ENCODE assay signal across 26 cellular contexts in the genomic region with DNA sequence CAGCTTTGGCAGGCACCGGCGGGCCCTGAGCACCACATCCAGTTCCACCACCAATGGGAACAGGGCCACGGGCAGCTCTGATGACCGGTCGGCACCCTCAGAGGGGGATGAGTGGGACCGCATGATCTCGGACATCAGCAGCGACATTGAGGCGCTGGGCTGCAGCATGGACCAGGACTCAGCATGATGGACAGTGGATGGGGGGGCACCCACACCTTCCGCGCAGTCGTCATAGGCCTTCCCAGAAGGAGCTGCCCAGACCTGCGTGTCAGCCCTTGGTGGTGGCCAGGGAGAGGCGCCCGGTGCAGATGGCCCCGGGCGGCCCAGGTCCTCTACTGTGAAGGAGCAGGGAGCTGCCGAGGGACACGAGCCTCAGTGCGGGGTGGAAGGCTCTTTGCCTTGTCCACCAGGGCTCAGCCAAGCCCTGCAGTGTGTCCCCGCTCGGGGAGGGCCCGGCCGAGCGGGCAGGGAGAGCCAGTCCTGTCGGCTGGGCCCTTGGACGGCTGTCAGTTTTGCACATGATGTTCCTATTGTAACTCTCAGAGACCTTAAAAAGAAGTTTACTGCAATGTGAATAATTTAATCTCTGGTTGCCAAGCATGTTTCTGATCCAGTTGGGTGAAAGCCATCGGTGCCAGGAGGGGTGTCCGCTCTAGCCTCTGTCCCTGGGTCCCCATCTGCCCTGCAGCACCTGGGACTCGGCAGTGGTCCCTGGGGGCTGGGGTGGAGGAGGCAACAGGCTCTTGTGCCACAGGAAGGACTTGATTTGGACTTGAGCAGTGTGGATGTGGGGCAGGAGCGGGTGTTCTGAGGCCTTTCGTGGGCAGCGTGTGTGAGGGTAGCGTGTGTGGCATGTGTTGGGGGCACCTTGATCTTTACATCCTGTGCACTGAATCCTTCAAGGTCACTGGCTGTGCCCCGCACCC. TPM values are rescaled to one million over a fixed set of nuclear protein-coding genes. Genes with fewer than 3 reads are reported as not detected.
DNase-seq lines count a peak whose midpoint lies in the region; ATAC-seq and TF ChIP-seq lines count a peak whose summit lies in the region.
"Had no signal": no experiment of that assay in that cellular context is flagged by ENCODE, and none has a peak within 500 bp of the region (broad histone marks: within the 10 kb centered on the region; RNA-seq: fewer than 3 reads in every experiment).

No MANE protein-coding gene starts in this region.

- H3F3A ChIP-seq in PC-3 (ENCODE audit: low read length, unreplicated experiment) (no peaks in the 10 kb centered on the region), MM.1S (ENCODE audit: insufficient read depth, low read length) (0 out of 2 replicates have a peak, but pooled peaks cover 5% of the 10 kb centered on the region)

- POLR2A ChIA-PET in PC-3 (lab: Charles Lee; ENCODE audit: unreplicated experiment) = no interaction called here

- TF ChIP-seq CTCF in PC-3 (conservative IDR thresholded peaks at IDR 0.05; ENCODE audit: low read depth, low read length) = no peak
- TF ChIP-seq CTCF in spleen (IDR thresholded peaks at IDR 0.05 in 8 of 11, conservative IDR thresholded peaks at IDR 0.05 in 3 of 11) = no peak
- no peak for TF ChIP-seq CTCF in MM.1S (IDR thresholded peaks at IDR 0.05; ENCODE audit: low read length)

- no peak for DNase-seq in activated naive CD4-positive, alpha-beta T cell treated with anti-CD3 and anti-CD28 coated beads for 36 hours
- no peak for DNase-seq in activated naive CD4-positive, alpha-beta T cell treated with Interleukin-2 at 50 U/mL for 16 hours
- DNase-seq in PC-3 = no peak
- DNase-seq in immature natural killer cell = no peak
- peak; percentile 69 for DNase-seq in spleen
- DNase-seq in MM.1S = no peak
- no peak for DNase-seq in NCI-H2227 treated with DMSO at 0.1 percent for 48 hours (lab: John Stamatoyannopoulos, UW)
- DNase-seq: activated CD4-positive, CD25-positive, alpha-beta regulatory T cell; Calu3; DMS79 treated with DMSO at 0.1 percent for 48 hours; effector memory CD4-positive, alpha-beta T cell; erythroblast; GDM1; NCI-H1092; NCI-H187; NCI-H2171; NCI-H510A treated with DMSO at 0.1 percent for 48 hours; small intestine; stimulated activated naive CD8-positive, alpha-beta T cell treated with anti-CD3 and anti-CD28 coated beads, Interleukin-15, Interleukin-2, amounts not matched to agents 100 U/mL and 50 U/mL, for 24 hours; T-helper 1 cell; testis had no signal

- TF ChIP-seq POLR2A in spleen (IDR thresholded peaks at IDR 0.05) = no peak

- intact Hi-C loops in activated naive CD4-positive, alpha-beta T cell treated with anti-CD3 and anti-CD28 coated beads for 36 hours (cut with micrococcal nuclease) = no loop called here
- intact Hi-C loops in PC-3 (cut with micrococcal nuclease) (no loop called here), spleen (cut with DNase I; ENCODE audit: low total_unique reads) (no loop called here)

- H3K9me2 ChIP-seq in PC-3 (replicated peaks; ENCODE audit: low read length) (no peaks in the 10 kb centered on the region), MM.1S (replicated peaks; ENCODE audit: insufficient read depth, low read length) (no peaks in the 10 kb centered on the region)

- CTCF ChIA-PET in activated naive CD4-positive, alpha-beta T cell treated with anti-CD3 and anti-CD28 coated beads for 36 hours (lab: Charles Lee) = no interaction called here
- CTCF ChIA-PET in PC-3 (lab: Charles Lee) = no interaction called here

- H3K4me3 ChIP-seq in PC-3 (ENCODE audit: low read length) (no peak overlapping the region), spleen (no peak overlapping the region), MM.1S (ENCODE audit: low read length) (no peak overlapping the region)
- H3K4me3 ChIP-seq: coronary artery, lung, testis had no signal

- no peaks in the 10 kb centered on the region for H3K27me3 Mint-ChIP-seq in activated naive CD4-positive, alpha-beta T cell treated with anti-CD3 and anti-CD28 coated beads for 36 hours (ENCODE audit: low read depth)
- peaks cover 1 to 4% (median 3%) of the 10 kb centered on the region in 3 donors for H3K27me3 Mint-ChIP-seq in immature natural killer cell (ENCODE audit: low read depth in 3 of 3)
- H3K27me3 Mint-ChIP-seq: activated naive CD4-positive, alpha-beta T cell treated with anti-CD3 and anti-CD28 coated beads, Interleukin-2, amount 50 U/mL, for 24 hours had no signal

- H3K27ac ChIP-seq in PC-3 (ENCODE audit: low read length) (no peak overlapping the region), spleen (no peak overlapping the region), MM.1S (ENCODE audit: low read length) (no peak overlapping the region)
- H3K27ac ChIP-seq: coronary artery, testis had no signal

- H3K79me2 ChIP-seq in PC-3 (ENCODE audit: low read length) (no peaks in the 10 kb centered on the region), MM.1S (ENCODE audit: low read length) (peaks cover 22% of the 10 kb centered on the region)

- peak overlapping the region; percentile 28 for H3K27ac Mint-ChIP-seq in activated naive CD4-positive, alpha-beta T cell treated with anti-CD3 and anti-CD28 coated beads for 36 hours
- peak overlapping the region in 5 of 6 donors; percentile 10 to 94 (median 85) for H3K27ac Mint-ChIP-seq in immature natural killer cell
- H3K27ac Mint-ChIP-seq: activated naive CD4-positive, alpha-beta T cell treated with anti-CD3 and anti-CD28 coated beads, Interleukin-2, amount 50 U/mL, for 24 hours had no signal

- no peak for ATAC-seq in PC-3
- no peak for ATAC-seq in GM18519 (IDR thresholded peaks at IDR 0.05; ENCODE audit: low FRiP score, unreplicated experiment)
- ATAC-seq: stimulated activated naive CD8-positive, alpha-beta T cell treated with anti-CD3 and anti-CD28 coated beads, Interleukin-15, Interleukin-2, amounts not matched to agents 100 U/mL and 50 U/mL, for 24 hours had no signal

- no peaks in the 10 kb centered on the region for H3K9me3 ChIP-seq in PC-3 (ENCODE audit: low read length)
- no peaks in the 10 kb centered on the region for H3K9me3 ChIP-seq in spleen
- H3K9me3 ChIP-seq in MM.1S (replicated peaks; ENCODE audit: insufficient read depth, low read length) = no peaks in the 10 kb centered on the region
- H3K9me3 ChIP-seq: testis had no signal

- H3K9me3 Mint-ChIP-seq in activated naive CD4-positive, alpha-beta T cell treated with anti-CD3 and anti-CD28 coated beads for 36 hours = no peaks in the 10 kb centered on the region
- H3K9me3 Mint-ChIP-seq in immature natural killer cell = no peaks in the 10 kb centered on the region
- H3K9me3 Mint-ChIP-seq: activated naive CD4-positive, alpha-beta T cell treated with anti-CD3 and anti-CD28 coated beads, Interleukin-2, amount 50 U/mL, for 24 hours; neural crest cell had no signal

- H3K36me3 ChIP-seq in PC-3 (ENCODE audit: low read depth, low read length) (peaks cover 3% of the 10 kb centered on the region; the same call in 1 of the 2 replicates), spleen (peaks cover 6 to 69% (median 67%) of the 10 kb centered on the region in 6 donors), MM.1S (replicated peaks; ENCODE audit: insufficient read depth, low read length) (peaks cover 15% of the 10 kb centered on the region; the same call in 1 of the 2 replicates)

- H3K4me1 ChIP-seq in PC-3 (ENCODE audit: insufficient read depth, low read length) (no peaks in the 10 kb centered on the region), spleen (peaks cover 0 to 16% (median 4%) of the 10 kb centered on the region in 6 donors), MM.1S (ENCODE audit: low read length) (no peaks in the 10 kb centered on the region)

- peaks cover 26% of the 10 kb centered on the region for H3K36me3 Mint-ChIP-seq in activated naive CD4-positive, alpha-beta T cell treated with anti-CD3 and anti-CD28 coated beads for 36 hours (ENCODE audit: low read depth)
- peaks cover 4 to 32% (median 16%) of the 10 kb centered on the region in 3 donors for H3K36me3 Mint-ChIP-seq in immature natural killer cell

- H3K27me3 ChIP-seq in PC-3 (ENCODE audit: low read length) = no peaks in the 10 kb centered on the region
- no peaks in the 10 kb centered on the region for H3K27me3 ChIP-seq in spleen (replicated peaks in 1 of 7)
- no peaks in the 10 kb centered on the region for H3K27me3 ChIP-seq in MM.1S (replicated peaks; ENCODE audit: insufficient read depth, low read length)
- H3K27me3 ChIP-seq: testis had no signal

- H3K4me2 ChIP-seq in PC-3 (ENCODE audit: low read length) = no peak overlapping the region
- H3K4me2 ChIP-seq in MM.1S (ENCODE audit: low read depth, low read length) = no peak overlapping the region

- WGBS in spleen, 5 donors = 91 to 94% (median 92%) methylated on average over 13 to 35 of the region's 35 CpGs

- H2AFZ ChIP-seq in PC-3 (ENCODE audit: low read length) (no peak overlapping the region), MM.1S (ENCODE audit: low read length) (no peak overlapping the region)

- no peak overlapping the region for H3K4me3 Mint-ChIP-seq in activated naive CD4-positive, alpha-beta T cell treated with anti-CD3 and anti-CD28 coated beads for 36 hours
- H3K4me3 Mint-ChIP-seq in immature natural killer cell = peak overlapping the region in 1 of 5 donors; percentile 3
- H3K4me3 Mint-ChIP-seq: activated naive CD4-positive, alpha-beta T cell treated with anti-CD3 and anti-CD28 coated beads, Interleukin-2, amount 50 U/mL, for 24 hours; neural crest cell had no signal

- TSS peak; percentile 44 for BruUV-seq in PC-3 (replicated peaks; lab: Mats Ljungman, UMichigan)

- no peaks in the 10 kb centered on the region for H3K4me1 Mint-ChIP-seq in activated naive CD4-positive, alpha-beta T cell treated with anti-CD3 and anti-CD28 coated beads for 36 hours (ENCODE audit: low read depth)
- H3K4me1 Mint-ChIP-seq in immature natural killer cell = peaks cover 52 to 69% of the 10 kb centered on the region in 2 donors
- H3K4me1 Mint-ChIP-seq: neural crest cell had no signal

- no peak overlapping the region for H3K9ac ChIP-seq in PC-3 (ENCODE audit: low read length)
- H3K9ac ChIP-seq in MM.1S (ENCODE audit: low read length) = no peak overlapping the region

- H4K20me1 ChIP-seq in PC-3 (ENCODE audit: low read length) (no peaks in the 10 kb centered on the region), MM.1S (ENCODE audit: insufficient read depth, low read length) (peaks cover 7% of the 10 kb centered on the region; the same call in 1 of the 2 replicates)

RNA-seq across cellular contexts. Expression of gene NACAD, which starts 12.6 kb away (rescaled TPM):
- under 1 TPM; 0.05 TPM for total RNA-seq in activated naive CD4-positive, alpha-beta T cell treated with anti-CD3 and anti-CD28 coated beads for 36 hours
- total RNA-seq in PC-3 (2014; rRNA removed) (0.12 and 0.26 TPM in 2 replicates), spleen (1 to 10 TPM; 1.2 to 6.2 (median 3.4) TPM)
- polyA plus RNA-seq in immature natural killer cell (under 1 TPM in 2 of 3 donors, not detected in 1; 0.26 to 0.65 TPM), spleen (1 to 10 TPM in 1 of 3 donors, under 1 TPM in 2; 0.30 to 1.0 (median 0.30) TPM)

RNA-seq across cellular contexts. Expression of gene TBRG4, which starts 35.4 kb away (rescaled TPM):
- total RNA-seq in activated naive CD4-positive, alpha-beta T cell treated with anti-CD3 and anti-CD28 coated beads for 36 hours = 100 to 1,000 TPM; 127 to 136 TPM
- 107 and 139 TPM in 2 replicates for total RNA-seq in PC-3 (2014; rRNA removed)
- 10 to 100 TPM; 39.5 to 56.9 (median 52.2) TPM for polyA plus RNA-seq in immature natural killer cell
- total RNA-seq in spleen = 10 to 100 TPM; 37.9 to 77.1 (median 67.4) TPM
- polyA plus RNA-seq in spleen = 10 to 100 TPM; 42.9 to 59.9 (median 46.2) TPM
